ENCODE assay signal across 8 cellular contexts in genomic region chr17:57948555-57949420, GRCh38. TPM values are rescaled to one million over a fixed set of nuclear protein-coding genes. Genes with fewer than 3 reads are reported as not detected.
DNase-seq lines count a peak whose midpoint lies in the region; ATAC-seq, FAIRE-seq and TF ChIP-seq lines count a peak whose summit lies in the region.

No MANE protein-coding gene starts in this region.

- BruUV-seq in GM12878 (replicated peaks; lab: Mats Ljungman, UMichigan), result no TSS peak

- WGBS in GM12878 (ENCODE audit: insufficient coverage, insufficient replicate concordance, low lambda C conversion rate, missing lambda C conversion rate), result 51% methylated on average over 5 of the region's 5 CpGs
- WGBS in thyroid gland, 2 donors, result 72 to 75% methylated on average over 5 of the region's 5 CpGs

- peak overlapping the region; percentile 19; the same call in 1 of the 2 replicates for H2AFZ ChIP-seq in Karpas-422 (ENCODE audit: low read length)
- H2AFZ ChIP-seq in GM12878 (ENCODE audit: control insufficient read depth, low read depth, low read length), result no peak overlapping the region

- no peaks in the 10 kb centered on the region for H3K36me3 ChIP-seq in BLaER1 treated with 17β-estradiol and CSF1 and Interleukin-3, amounts not matched to agents 10 nM and 100 nM
- H3K36me3 ChIP-seq in Karpas-422 (ENCODE audit: insufficient read depth, low read length), result no peaks in the 10 kb centered on the region
- H3K36me3 ChIP-seq in GM12878 (ENCODE audit: control insufficient read depth in 2 of 2, insufficient read depth in 2 of 2, low read length in 1 of 2), result no peaks in the 10 kb centered on the region
- no peaks in the 10 kb centered on the region for H3K36me3 ChIP-seq in thyroid gland

- in situ Hi-C loops in GM12878 (cut with MboI), result no loop called here

- RAD21 ChIA-PET in GM12878 (lab: Charles Lee; ENCODE audit: unreplicated experiment), result interaction anchor here (1.0 to 9.4 kb wide), 11 partner anchors 9 to 59 kb away, joined by 3 to 100 read pairs (median 6); partner anchors contain the start of gene SRSF1

- H3K9me3 ChIP-seq in BLaER1 treated with 17β-estradiol and CSF1 and Interleukin-3, amounts not matched to agents 10 nM and 100 nM (replicated peaks in 1 of 11), result no peaks in the 10 kb centered on the region
- H3K9me3 ChIP-seq in Karpas-422 (ENCODE audit: low read length) (no peaks in the 10 kb centered on the region), GM12878 (replicated peaks; ENCODE audit: control insufficient read depth, insufficient read depth, low read length) (no peaks in the 10 kb centered on the region), thyroid gland (no peaks in the 10 kb centered on the region)

- H3K79me2 ChIP-seq in Karpas-422 (ENCODE audit: low read length) (no peaks in the 10 kb centered on the region), GM12878 (ENCODE audit: control insufficient read depth, insufficient read depth, low read length) (no peaks in the 10 kb centered on the region)

- POLR2A ChIA-PET in GM12878 (lab: Charles Lee), result interaction anchor here (0.6 to 4.8 kb wide), 7 partner anchors 10 to 775 kb away, joined by 3 to 51 read pairs (median 4); no protein-coding TSS in a partner anchor

- peak overlapping the region in 2 of 10 experiments; percentile 6 to 40; a peak in 3 of 20 replicates for H3K4me3 ChIP-seq in BLaER1 treated with 17β-estradiol and CSF1 and Interleukin-3, amounts not matched to agents 10 nM and 100 nM
- H3K4me3 ChIP-seq in Karpas-422 (ENCODE audit: low read length), result no peak overlapping the region
- H3K4me3 ChIP-seq in GM12878, result no peak overlapping the region
- no peak overlapping the region for H3K4me3 ChIP-seq in thyroid gland (replicated peaks in 1 of 3)

- intact Hi-C loops in GM12878 (cut with micrococcal nuclease; ENCODE audit: unreplicated experiment) (loop anchor here (5.0 kb wide), 1 partner anchor 39 kb away; the partner anchor contains the start of gene VEZF1), thyroid gland (cut with DNase I) (no loop called here)

- peak overlapping the region; percentile 15 to 66 (median 59); a peak in 20 of 22 replicates for H3K9ac ChIP-seq in BLaER1 treated with 17β-estradiol and CSF1 and Interleukin-3, amounts not matched to agents 10 nM and 100 nM
- H3K9ac ChIP-seq in Karpas-422 (ENCODE audit: low read length) (0 out of 2 replicates have a peak overlapping the region, but pooled peaks have one; percentile 2), GM12878 (ENCODE audit: control insufficient read depth, insufficient read depth, low read length) (no peak overlapping the region)

- TF ChIP-seq POLR2A in GM12878 (IDR thresholded peaks at IDR 0.05; ENCODE audit: low read depth, low read length) (no peak), thyroid gland (IDR thresholded peaks at IDR 0.05) (no peak)

- ATAC-seq in GM12878 (peak; percentile 40), left lobe of liver (no peak), GM19455 (IDR thresholded peaks at IDR 0.05; ENCODE audit: unreplicated experiment) (no peak)

- H3K4me1 ChIP-seq in BLaER1 treated with 17β-estradiol and CSF1 and Interleukin-3, amounts not matched to agents 10 nM and 100 nM, result peaks cover 74 to 91% (median 79%) of the 10 kb centered on the region in 10 experiments
- H3K4me1 ChIP-seq in Karpas-422 (ENCODE audit: low read length), result peaks cover 62% of the 10 kb centered on the region
- H3K4me1 ChIP-seq in GM12878 (ENCODE audit: control insufficient read depth, insufficient read depth, low read length), result peaks cover 46% of the 10 kb centered on the region
- H3K4me1 ChIP-seq in thyroid gland, result peaks cover 57 to 72% of the 10 kb centered on the region in 2 donors

- H3K27me3 ChIP-seq in BLaER1 treated with 17β-estradiol and CSF1 and Interleukin-3, amounts not matched to agents 10 nM and 100 nM, result peaks cover 4 to 15% (median 11%) of the 10 kb centered on the region in 11 experiments; a peak in 21 of 22 replicates
- H3K27me3 ChIP-seq in Karpas-422 (ENCODE audit: low read length), result no peaks in the 10 kb centered on the region
- no peaks in the 10 kb centered on the region; a peak in 1 of 4 replicates for H3K27me3 ChIP-seq in GM12878 (replicated peaks in 1 of 2; ENCODE audit: control insufficient read depth in 2 of 2, insufficient read depth in 2 of 2, low read length in 1 of 2)
- H3K27me3 ChIP-seq in layer of hippocampus (ENCODE audit: control insufficient read depth, insufficient read depth, low read length), result no peaks in the 10 kb centered on the region
- H3K27me3 ChIP-seq in thyroid gland, result no peaks in the 10 kb centered on the region

- TF ChIP-seq RAD21 in GM12878 (IDR thresholded peaks at IDR 0.05; ENCODE audit: insufficient read depth, low read depth, low read length), result no peak

- peak in 1 of 3 experiments; percentile 10; a peak in 1 of 6 replicates for TF ChIP-seq CTCF in GM12878 (IDR thresholded peaks at IDR 0.05 in 2 of 3, conservative IDR thresholded peaks at IDR 0.05 in 1 of 3; ENCODE audit: control insufficient read depth in 2 of 3, extremely low read depth in 1 of 3, insufficient read depth in 1 of 3, low read depth in 3 of 3, low read length in 3 of 3)
- TF ChIP-seq CTCF in thyroid gland (IDR thresholded peaks at IDR 0.05), result no peak

- no peaks in the 10 kb centered on the region for H3K9me2 ChIP-seq in Karpas-422 (replicated peaks; ENCODE audit: insufficient read depth, low read length)

- H3K27ac ChIP-seq in BLaER1 treated with 17β-estradiol and CSF1 and Interleukin-3, amounts not matched to agents 10 nM and 100 nM, result peak overlapping the region; percentile 50 to 73 (median 70); a peak in 21 of 22 replicates
- no peak overlapping the region for H3K27ac ChIP-seq in Karpas-422 (ENCODE audit: low read length)
- no peak overlapping the region for H3K27ac ChIP-seq in GM12878 (ENCODE audit: control insufficient read depth, insufficient read depth)
- peak overlapping the region; percentile 92 for H3K27ac ChIP-seq in layer of hippocampus (ENCODE audit: low read depth, low read length)
- H3K27ac ChIP-seq in thyroid gland, result peak overlapping the region; percentile 68 to 80 (median 75)

- FAIRE-seq in GM12878 (lab: Jason Lieb, UNC), result no peak

- H4K20me1 ChIP-seq in BLaER1 treated with 17β-estradiol and CSF1 and Interleukin-3, amounts not matched to agents 10 nM and 100 nM, result no peaks in the 10 kb centered on the region; a peak in 3 of 22 replicates
- H4K20me1 ChIP-seq in Karpas-422 (ENCODE audit: insufficient read depth, low read depth, low read length), result no peaks in the 10 kb centered on the region
- no peaks in the 10 kb centered on the region for H4K20me1 ChIP-seq in GM12878 (ENCODE audit: control insufficient read depth, insufficient read depth)

- peak overlapping the region; percentile 82 to 97 (median 88) for H3K4me2 ChIP-seq in BLaER1 treated with 17β-estradiol and CSF1 and Interleukin-3, amounts not matched to agents 10 nM and 100 nM
- H3K4me2 ChIP-seq in Karpas-422 (ENCODE audit: low read depth, low read length, poor library complexity, severe bottlenecking), result peak overlapping the region; percentile 76
- peak overlapping the region; percentile 28 for H3K4me2 ChIP-seq in GM12878 (ENCODE audit: control insufficient read depth, insufficient read depth)

- no peak for TF ChIP-seq EP300 in GM12878 (IDR thresholded peaks at IDR 0.05; ENCODE audit: borderline replicate concordance in 1 of 2, control insufficient read depth in 1 of 2, low read depth in 2 of 2, low read length in 2 of 2)

- CTCF ChIA-PET in GM12878 (lab: Yijun Ruan, JAX), result interaction anchor here (0.7 to 8.1 kb wide), 17 partner anchors 10 to 90 kb away, joined by 3 to 77 read pairs (median 8); no protein-coding TSS in a partner anchor

- no peak for DNase-seq in Karpas-422
- no peak for DNase-seq in GM12878 (ENCODE audit: low read depth, low spot score)
- peak; percentile 29 to 30 for DNase-seq in thyroid gland
- DNase-seq in activated CD8-positive, alpha-beta memory T cell treated with anti-CD3 and anti-CD28 coated beads, Interleukin-2, amount 50 U/mL, for 4 hours, result no peak
- no peak for DNase-seq in left lobe of liver (ENCODE audit: low spot score)

- SMC1A ChIA-PET in GM12878 (lab: Charles Lee; ENCODE audit: uncharacterized antibody, unreplicated experiment), result interaction anchor here (1.1 to 10.2 kb wide), 7 partner anchors 10 to 56 kb away, joined by 3 to 138 read pairs (median 33); no protein-coding TSS in a partner anchor

RNA-seq across cellular contexts. Expression of gene CUEDC1, which starts 6.4 kb away (rescaled TPM):
- 0.71 and 2.6 TPM in 2 replicates for total RNA-seq in Karpas-422 (2014; rRNA removed; shearing (Covaris generic); ENCODE audit: low replicate concordance)
- 2.4 and 2.9 TPM in 2 replicates for total RNA-seq in GM12878 (2013; cell fraction: nucleolus; rRNA removed)
- 2.7 and 2.9 TPM in 2 replicates for total RNA-seq in GM12878 (2014; rRNA removed)
- 4.1 and 6.3 TPM in 2 replicates for total RNA-seq in GM12878 (2014; rRNA removed; fragmentation: Illumina TruSeq; extraction: Trizol)
- total RNA-seq in GM12878 (2021), result 6.6 and 7.4 TPM in 2 replicates
- 0.16 TPM for polyA plus RNA-seq in GM12878 (2011; ENCODE audit: low read depth)
- polyA plus RNA-seq in GM12878 (2011; rRNA removed), result 0.49 and 0.50 TPM in 2 replicates
- 0.97 and 1.2 TPM in 2 replicates for polyA plus RNA-seq in GM12878 (2011; cell fraction: cytosol; rRNA removed)
- 3.0 and 4.4 TPM in 2 replicates for polyA plus RNA-seq in GM12878 (2011; cell fraction: nucleus; rRNA removed)
- 0.45 and 0.54 TPM in 2 replicates for polyA plus RNA-seq in GM12878 (2012)
- polyA plus RNA-seq in GM12878 (2014; fragmentation: Illumina TruSeq; extraction: Trizol), result 2.4 and 5.6 TPM in 2 replicates
- under 1 TPM; 0.24 to 0.80 TPM for polyA plus RNA-seq in GM12878 (2014; fragmentation: Nextera tagmentation; extraction: Ambion mirVana)
- 5.7 and 7.0 TPM in 2 replicates for polyA plus RNA-seq in GM12878 (2014; rRNA removed)
- under 1 TPM; 0.55 to 0.71 TPM for polyA plus RNA-seq in GM12878 (2016; fragmentation: Nextera tagmentation; extraction: Ambion mirVana)
- polyA minus RNA-seq in GM12878 (2011; rRNA and poly(A)+ RNA removed), result 0.22 and 0.72 TPM in 2 replicates
- polyA minus RNA-seq in GM12878 (2011; cell fraction: cytosol; rRNA and poly(A)+ RNA removed), result 0.94 TPM in 1 of 2 replicates, not detected in the other
- 0.97 and 1.1 TPM in 2 replicates for polyA minus RNA-seq in GM12878 (2011; cell fraction: nucleus; rRNA and poly(A)+ RNA removed)
- total RNA-seq in thyroid gland, result 10 to 100 TPM; 25.6 to 32.3 (median 29.9) TPM
- 8.1 TPM for total RNA-seq in left lobe of liver

RNA-seq across cellular contexts. Expression of gene VEZF1, which starts 39.3 kb away (rescaled TPM):
- 32.6 and 53.4 TPM in 2 replicates for total RNA-seq in Karpas-422 (2014; rRNA removed; shearing (Covaris generic); ENCODE audit: low replicate concordance)
- total RNA-seq in GM12878 (2013; cell fraction: nucleolus; rRNA removed), result 36.1 and 37.5 TPM in 2 replicates
- total RNA-seq in GM12878 (2014; rRNA removed) (22.4 and 25.0 TPM in 2 replicates), GM12878 (2014; rRNA removed; fragmentation: Illumina TruSeq; extraction: Trizol) (23.4 and 23.7 TPM in 2 replicates), GM12878 (2021) (22.9 and 25.7 TPM in 2 replicates), thyroid gland (100 to 1,000 TPM in 1 of 4 donors, 10 to 100 TPM in 3; 88.5 to 147 (median 91.4) TPM), left lobe of liver (12.5 TPM)
- 9.9 TPM for polyA plus RNA-seq in GM12878 (2011; ENCODE audit: low read depth)
- polyA plus RNA-seq in GM12878 (2011; rRNA removed) (26.2 and 27.1 TPM in 2 replicates), GM12878 (2014; fragmentation: Illumina TruSeq; extraction: Trizol) (28.2 and 32.4 TPM in 2 replicates), GM12878 (2014; fragmentation: Nextera tagmentation; extraction: Ambion mirVana) (10 to 100 TPM in 1 of 2 experiments, 1 to 10 TPM in 1; 9.5 to 11.7 TPM), GM12878 (2014; rRNA removed) (13.7 and 15.1 TPM in 2 replicates), GM12878 (2016; fragmentation: Nextera tagmentation; extraction: Ambion mirVana) (10 to 100 TPM; 14.8 to 18.2 TPM)
- 18.8 and 20.1 TPM in 2 replicates for polyA plus RNA-seq in GM12878 (2011; cell fraction: cytosol; rRNA removed)
- 26.6 and 31.7 TPM in 2 replicates for polyA plus RNA-seq in GM12878 (2011; cell fraction: nucleus; rRNA removed)
- 14.5 and 15.0 TPM in 2 replicates for polyA plus RNA-seq in GM12878 (2012)
- 39.4 and 50.4 TPM in 2 replicates for polyA minus RNA-seq in GM12878 (2011; rRNA and poly(A)+ RNA removed)
- polyA minus RNA-seq in GM12878 (2011; cell fraction: cytosol; rRNA and poly(A)+ RNA removed), result 13.8 and 19.4 TPM in 2 replicates
- 18.6 and 25.8 TPM in 2 replicates for polyA minus RNA-seq in GM12878 (2011; cell fraction: nucleus; rRNA and poly(A)+ RNA removed)

RNA-seq across cellular contexts. Expression of gene SRSF1, which starts 58.3 kb away (rescaled TPM):
- 347 and 387 TPM in 2 replicates for total RNA-seq in Karpas-422 (2014; rRNA removed; shearing (Covaris generic); ENCODE audit: low replicate concordance)
- total RNA-seq in GM12878 (2013; cell fraction: nucleolus; rRNA removed), result 908 and 925 TPM in 2 replicates
- 386 and 445 TPM in 2 replicates for total RNA-seq in GM12878 (2014; rRNA removed)
- 449 and 474 TPM in 2 replicates for total RNA-seq in GM12878 (2014; rRNA removed; fragmentation: Illumina TruSeq; extraction: Trizol)
- 429 and 438 TPM in 2 replicates for total RNA-seq in GM12878 (2021)
- 92.6 TPM for polyA plus RNA-seq in GM12878 (2011; ENCODE audit: low read depth)
- polyA plus RNA-seq in GM12878 (2011; rRNA removed), result 451 and 626 TPM in 2 replicates
- 202 and 387 TPM in 2 replicates for polyA plus RNA-seq in GM12878 (2011; cell fraction: cytosol; rRNA removed)
- 1,046 and 1,298 TPM in 2 replicates for polyA plus RNA-seq in GM12878 (2011; cell fraction: nucleus; rRNA removed)
- 174 and 210 TPM in 2 replicates for polyA plus RNA-seq in GM12878 (2012)
- 377 and 464 TPM in 2 replicates for polyA plus RNA-seq in GM12878 (2014; fragmentation: Illumina TruSeq; extraction: Trizol)
- polyA plus RNA-seq in GM12878 (2014; fragmentation: Nextera tagmentation; extraction: Ambion mirVana), result 100 to 1,000 TPM; 101 to 104 TPM
- 392 and 421 TPM in 2 replicates for polyA plus RNA-seq in GM12878 (2014; rRNA removed)
- polyA plus RNA-seq in GM12878 (2016; fragmentation: Nextera tagmentation; extraction: Ambion mirVana), result 100 to 1,000 TPM; 387 to 420 TPM
- polyA minus RNA-seq in GM12878 (2011; rRNA and poly(A)+ RNA removed), result 321 and 353 TPM in 2 replicates
- 159 and 182 TPM in 2 replicates for polyA minus RNA-seq in GM12878 (2011; cell fraction: cytosol; rRNA and poly(A)+ RNA removed)
- polyA minus RNA-seq in GM12878 (2011; cell fraction: nucleus; rRNA and poly(A)+ RNA removed), result 566 and 707 TPM in 2 replicates
- total RNA-seq in thyroid gland, result 100 to 1,000 TPM; 181 to 266 (median 214) TPM
- total RNA-seq in left lobe of liver, result 81.6 TPM

Comparison
In these comparisons a context has a peak if more than half of its experiments do, and no peak if none do; other contexts are left out.
1. H3K27ac ChIP-seq: peak in BLaER1 treated with 17β-estradiol and CSF1 and Interleukin-3, amounts not matched to agents 10 nM and 100 nM (11 of 11), layer of hippocampus (single experiment) and thyroid gland (3 of 3); none in Karpas-422 (single experiment) and GM12878 (single experiment).
2. H3K4me2 ChIP-seq: peak in every context shown above with its lines; median percentile 88 in BLaER1 treated with 17β-estradiol and CSF1 and Interleukin-3, amounts not matched to agents 10 nM and 100 nM; 76 in Karpas-422; 28 in GM12878.
3. DNase-seq: peak in thyroid gland (2 of 2); none in Karpas-422 (single experiment), GM12878 (single experiment), activated CD8-positive, alpha-beta memory T cell treated with anti-CD3 and anti-CD28 coated beads, Interleukin-2, amount 50 U/mL, for 4 hours (single experiment) and left lobe of liver (single experiment).